8 cellular contexts compared by ENCODE assay signal in the genomic region with DNA sequence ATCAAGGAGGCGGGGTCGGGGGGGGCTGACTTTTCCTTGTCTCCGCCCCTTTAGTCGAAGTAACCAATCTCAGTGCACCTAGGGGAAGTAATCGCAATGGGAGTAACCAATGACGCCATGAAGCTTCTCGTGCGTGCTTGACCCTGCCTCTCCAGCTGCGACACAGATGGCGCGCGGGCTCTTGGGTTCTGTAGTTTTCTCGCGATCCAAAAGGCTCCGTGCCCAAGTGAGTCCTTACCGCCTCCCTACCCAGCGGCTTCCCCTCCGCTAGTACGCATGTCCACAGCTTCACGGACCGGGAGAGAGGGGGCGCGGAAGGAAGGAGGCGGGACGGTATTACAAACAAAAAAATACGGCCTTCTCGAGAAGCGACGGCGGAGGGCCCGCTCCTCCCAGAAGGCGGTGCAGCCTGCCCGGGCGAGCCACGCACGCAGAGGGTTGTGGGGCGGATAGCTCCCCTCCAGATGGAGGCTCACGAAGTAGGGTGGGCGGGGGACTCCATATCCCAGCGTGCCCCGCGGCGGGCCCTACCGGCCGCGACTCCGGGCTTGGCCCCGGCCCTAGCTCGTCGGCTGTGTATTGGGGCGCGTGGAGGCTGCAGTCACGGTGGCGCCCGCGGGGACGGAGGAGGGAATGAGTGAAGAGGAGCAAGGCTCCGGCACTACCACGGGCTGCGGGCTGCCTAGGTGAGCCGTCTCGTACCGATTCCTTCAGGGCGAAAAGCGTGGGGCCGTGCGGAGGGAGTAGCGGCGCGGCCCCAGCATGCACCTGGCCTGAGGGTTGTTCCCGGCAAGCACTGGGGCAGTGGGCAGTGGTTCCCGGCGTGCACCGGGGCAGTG. TPM values are rescaled to one million over a fixed set of nuclear protein-coding genes. Genes with fewer than 3 reads are reported as not detected.
DNase-seq lines count a peak whose midpoint lies in the region; ATAC-seq and TF ChIP-seq lines count a peak whose summit lies in the region.

A gene with protein sequence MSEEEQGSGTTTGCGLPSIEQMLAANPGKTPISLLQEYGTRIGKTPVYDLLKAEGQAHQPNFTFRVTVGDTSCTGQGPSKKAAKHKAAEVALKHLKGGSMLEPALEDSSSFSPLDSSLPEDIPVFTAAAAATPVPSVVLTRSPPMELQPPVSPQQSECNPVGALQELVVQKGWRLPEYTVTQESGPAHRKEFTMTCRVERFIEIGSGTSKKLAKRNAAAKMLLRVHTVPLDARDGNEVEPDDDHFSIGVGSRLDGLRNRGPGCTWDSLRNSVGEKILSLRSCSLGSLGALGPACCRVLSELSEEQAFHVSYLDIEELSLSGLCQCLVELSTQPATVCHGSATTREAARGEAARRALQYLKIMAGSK (plus strand): TSS at position 508 of the 839 bp plus-strand sequence. CDS start 126 bp downstream, at position 634.

- H3K4me1 ChIP-seq in smooth muscle cell (ENCODE audit: low read depth) = peaks cover 33% of the 10 kb centered on the region

- H3K4me1 Mint-ChIP-seq in WTC11 = peaks cover 40% of the 10 kb centered on the region

- no peaks in the 10 kb centered on the region for H3K27me3 ChIP-seq in AG04450 (ENCODE audit: control insufficient read depth, insufficient read depth, low read length)
- no peaks in the 10 kb centered on the region for H3K27me3 ChIP-seq in smooth muscle cell (ENCODE audit: low read depth)

- H3K4me3 ChIP-seq in AG04450 (ENCODE audit: low read depth, low read length) = peak within 1 kb of the TSS; percentile 87
- H3K4me3 ChIP-seq in cardiac fibroblast (replicated peaks in 1 of 2; ENCODE audit: low read depth in 2 of 2, low read length in 2 of 2) = peak within 1 kb of the TSS; percentile 81 to 84
- peak within 1 kb of the TSS; percentile 57 for H3K4me3 ChIP-seq in smooth muscle cell

- peak within 1 kb of the TSS; percentile 89 for H3K9ac ChIP-seq in smooth muscle cell (ENCODE audit: low read depth)

- 2% methylated on average over 73 of the region's 74 CpGs for WGBS in smooth muscle cell (ENCODE audit: low lambda C conversion rate)

- H3K27ac ChIP-seq in AG04450 (ENCODE audit: low read depth, low read length) = peak within 1 kb of the TSS; percentile 99
- peak within 1 kb of the TSS; percentile 98 for H3K27ac ChIP-seq in smooth muscle cell (ENCODE audit: low read depth)

- H3K36me3 ChIP-seq in smooth muscle cell (ENCODE audit: low read depth) = no peaks in the 10 kb centered on the region

- peak within 1 kb of the TSS; percentile 28 for H2AFZ ChIP-seq in smooth muscle cell (ENCODE audit: low read depth)

- H3K79me2 ChIP-seq in smooth muscle cell (ENCODE audit: low read depth) = peaks cover 18% of the 10 kb centered on the region

- no peaks in the 10 kb centered on the region for H4K20me1 ChIP-seq in smooth muscle cell (ENCODE audit: low read depth)

- H3K9me3 ChIP-seq in AG04450 (ENCODE audit: control insufficient read depth, insufficient read depth, low read length) = no peaks in the 10 kb centered on the region; the same call in 1 of the 2 replicates
- no peaks in the 10 kb centered on the region for H3K9me3 ChIP-seq in smooth muscle cell (replicated peaks; ENCODE audit: low read depth)

- CTCF ChIA-PET in AG04450 (lab: Charles Lee) = interaction anchor here (1.0 to 1.5 kb wide), 4 partner anchors 9 to 180 kb away, joined by 3 to 5 read pairs (median 3); a partner anchor contains a TSS
- CTCF ChIA-PET in WTC11 (lab: Charles Lee) = interaction anchor here (0.5 to 3.8 kb wide), 29 partner anchors 8 to 494 kb away, joined by 3 to 39 read pairs (median 4); a partner anchor contains a TSS

- ATAC-seq in GM18909 (IDR thresholded peaks at IDR 0.05; ENCODE audit: poor library complexity, unreplicated experiment) (peak; percentile 81), HG03175 (IDR thresholded peaks at IDR 0.05; ENCODE audit: unreplicated experiment) (peak; percentile 81), WTC11 (peak; percentile 74)

- POLR2A ChIA-PET in AG04450 (lab: Yijun Ruan, JAX) (interaction anchor here (0.6 to 4.3 kb wide), 22 partner anchors 9 to 495 kb away, joined by 3 to 50 read pairs (median 4); a partner anchor contains a TSS), WTC11 (lab: Charles Lee) (interaction anchor here (0.6 to 2.0 kb wide), 20 partner anchors 8 to 201 kb away, joined by 3 to 17 read pairs (median 4); a partner anchor contains a TSS)

- TF ChIP-seq CTCF in AG04450 (IDR thresholded peaks at IDR 0.05; ENCODE audit: low read depth, low read length) = no peak
- no peak for TF ChIP-seq CTCF in WTC11 (IDR thresholded peaks at IDR 0.05)
- no peak for TF ChIP-seq CTCF in cardiac fibroblast (IDR thresholded peaks at IDR 0.05; ENCODE audit: low read depth, low read length)
- no peak for TF ChIP-seq CTCF in smooth muscle cell (IDR thresholded peaks at IDR 0.05; ENCODE audit: borderline replicate concordance, insufficient read depth, poor library complexity, severe bottlenecking)

- peaks cover 16% of the 10 kb centered on the region for H3K36me3 Mint-ChIP-seq in WTC11

- H3K9me3 Mint-ChIP-seq in WTC11 = no peaks in the 10 kb centered on the region

- peak within 1 kb of the TSS; percentile 94 for H3K27ac Mint-ChIP-seq in WTC11

- H3K4me3 Mint-ChIP-seq in WTC11 = peak within 1 kb of the TSS; percentile 86

- H3K27me3 Mint-ChIP-seq in WTC11 (ENCODE audit: low read depth) = no peaks in the 10 kb centered on the region

- peak within 1 kb of the TSS; percentile 93 for H3K4me2 ChIP-seq in smooth muscle cell

- DNase-seq in AG04450 (ENCODE audit: low read depth, low spot score) (peak; percentile 99), NCI-H226 (peak; percentile 100), WTC11 (ENCODE audit: low spot score) (peak; percentile 98), cardiac fibroblast (ENCODE audit: low read depth in 2 of 2) (peak; percentile 100), iPS-NIHi7 (ENCODE audit: extremely low spot score) (peak; percentile 92), smooth muscle cell (lab: John Stamatoyannopoulos, UW; ENCODE audit: unreplicated experiment) (peak; percentile 91)

- peaks cover 7% of the 10 kb centered on the region for H3F3A ChIP-seq in smooth muscle cell (ENCODE audit: low read depth)

TF ChIP-seq in WTC11, 78 proteins besides CTCF, POLR2A, EP300 and RAD21 (continues in another document):
- TF ChIP-seq ZNF416 (CRISPR knock-in tag; IDR thresholded peaks at IDR 0.05) = peak; percentile 30; the same call in 1 of the 2 replicates
- TF ChIP-seq, protein P1, sequence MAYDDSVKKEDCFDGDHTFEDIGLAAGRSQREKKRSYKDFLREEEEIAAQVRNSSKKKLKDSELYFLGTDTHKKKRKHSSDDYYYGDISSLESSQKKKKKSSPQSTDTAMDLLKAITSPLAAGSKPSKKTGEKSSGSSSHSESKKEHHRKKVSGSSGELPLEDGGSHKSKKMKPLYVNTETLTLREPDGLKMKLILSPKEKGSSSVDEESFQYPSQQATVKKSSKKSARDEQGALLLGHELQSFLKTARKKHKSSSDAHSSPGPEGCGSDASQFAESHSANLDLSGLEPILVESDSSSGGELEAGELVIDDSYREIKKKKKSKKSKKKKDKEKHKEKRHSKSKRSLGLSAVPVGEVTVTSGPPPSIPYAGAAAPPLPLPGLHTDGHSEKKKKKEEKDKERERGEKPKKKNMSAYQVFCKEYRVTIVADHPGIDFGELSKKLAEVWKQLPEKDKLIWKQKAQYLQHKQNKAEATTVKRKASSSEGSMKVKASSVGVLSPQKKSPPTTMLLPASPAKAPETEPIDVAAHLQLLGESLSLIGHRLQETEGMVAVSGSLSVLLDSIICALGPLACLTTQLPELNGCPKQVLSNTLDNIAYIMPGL (CRISPR knock-in tag; IDR thresholded peaks at IDR 0.05) = 0 out of 2 replicates have a peak, but pooled peaks have one; percentile 24
- peak; percentile 64; the same call in 1 of the 2 replicates for TF ChIP-seq ZNF232 (CRISPR knock-in tag; IDR thresholded peaks at IDR 0.05)
- TF ChIP-seq SMAD4 (CRISPR knock-in tag; IDR thresholded peaks at IDR 0.05) = peak; percentile 53; the same call in 1 of the 2 replicates
- no peak for TF ChIP-seq TEAD4 (CRISPR knock-in tag; IDR thresholded peaks at IDR 0.05)
- 0 out of 2 replicates have a peak, but pooled peaks have one; percentile 65 for TF ChIP-seq FOXP1 (CRISPR knock-in tag; IDR thresholded peaks at IDR 0.05; ENCODE audit: borderline replicate concordance)
- TF ChIP-seq, protein P2, sequence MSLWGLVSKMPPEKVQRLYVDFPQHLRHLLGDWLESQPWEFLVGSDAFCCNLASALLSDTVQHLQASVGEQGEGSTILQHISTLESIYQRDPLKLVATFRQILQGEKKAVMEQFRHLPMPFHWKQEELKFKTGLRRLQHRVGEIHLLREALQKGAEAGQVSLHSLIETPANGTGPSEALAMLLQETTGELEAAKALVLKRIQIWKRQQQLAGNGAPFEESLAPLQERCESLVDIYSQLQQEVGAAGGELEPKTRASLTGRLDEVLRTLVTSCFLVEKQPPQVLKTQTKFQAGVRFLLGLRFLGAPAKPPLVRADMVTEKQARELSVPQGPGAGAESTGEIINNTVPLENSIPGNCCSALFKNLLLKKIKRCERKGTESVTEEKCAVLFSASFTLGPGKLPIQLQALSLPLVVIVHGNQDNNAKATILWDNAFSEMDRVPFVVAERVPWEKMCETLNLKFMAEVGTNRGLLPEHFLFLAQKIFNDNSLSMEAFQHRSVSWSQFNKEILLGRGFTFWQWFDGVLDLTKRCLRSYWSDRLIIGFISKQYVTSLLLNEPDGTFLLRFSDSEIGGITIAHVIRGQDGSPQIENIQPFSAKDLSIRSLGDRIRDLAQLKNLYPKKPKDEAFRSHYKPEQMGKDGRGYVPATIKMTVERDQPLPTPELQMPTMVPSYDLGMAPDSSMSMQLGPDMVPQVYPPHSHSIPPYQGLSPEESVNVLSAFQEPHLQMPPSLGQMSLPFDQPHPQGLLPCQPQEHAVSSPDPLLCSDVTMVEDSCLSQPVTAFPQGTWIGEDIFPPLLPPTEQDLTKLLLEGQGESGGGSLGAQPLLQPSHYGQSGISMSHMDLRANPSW (CRISPR knock-in tag; conservative IDR thresholded peaks at IDR 0.05; ENCODE audit: low read depth) = no peak
- TF ChIP-seq GABPB1 (CRISPR knock-in tag; IDR thresholded peaks at IDR 0.05) = 0 out of 2 replicates have a peak, but pooled peaks have one; percentile 27
- TF ChIP-seq FOXK1 (CRISPR knock-in tag; IDR thresholded peaks at IDR 0.05) = 0 out of 2 replicates have a peak, but pooled peaks have one; percentile 9
- TF ChIP-seq, protein P3, sequence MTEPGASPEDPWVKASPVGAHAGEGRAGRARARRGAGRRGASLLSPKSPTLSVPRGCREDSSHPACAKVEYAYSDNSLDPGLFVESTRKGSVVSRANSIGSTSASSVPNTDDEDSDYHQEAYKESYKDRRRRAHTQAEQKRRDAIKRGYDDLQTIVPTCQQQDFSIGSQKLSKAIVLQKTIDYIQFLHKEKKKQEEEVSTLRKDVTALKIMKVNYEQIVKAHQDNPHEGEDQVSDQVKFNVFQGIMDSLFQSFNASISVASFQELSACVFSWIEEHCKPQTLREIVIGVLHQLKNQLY (CRISPR knock-in tag; IDR thresholded peaks at IDR 0.05) = no peak
- TF ChIP-seq CREM (CRISPR knock-in tag; IDR thresholded peaks at IDR 0.05) = peak; percentile 35; the same call in 1 of the 2 replicates

RNA-seq across cellular contexts. Expression of the gene that starts here (rescaled TPM):
- 25.0 and 33.0 TPM in 2 replicates for polyA plus RNA-seq in AG04450 (2011; rRNA removed)
- 19.7 and 26.4 TPM in 2 replicates for polyA minus RNA-seq in AG04450 (2011; rRNA and poly(A)+ RNA removed)
- total RNA-seq in WTC11 (2021) = 69.0 to 74.0 TPM (median 69.1 TPM) in 3 replicates
- 21.3 and 31.8 TPM in 2 replicates for total RNA-seq in smooth muscle cell
- 47.5 and 60.3 TPM in 2 replicates for polyA plus RNA-seq in smooth muscle cell

Comparison
In these comparisons a context has a peak if more than half of its experiments do, and no peak if none do; other contexts are left out.
1. Peak in every context shown above with its lines: DNase-seq, ATAC-seq, H3K4me3 ChIP-seq and H3K27ac ChIP-seq.